Comparison of ENCODE assay signal across 12 cellular contexts in genomic region chr2:47089083-47089464, GRCh38.
DNase-seq lines count a peak whose midpoint lies in the region; ATAC-seq and TF ChIP-seq lines count a peak whose summit lies in the region.
"Had no signal": no experiment of that assay in that cellular context is flagged by ENCODE, and none has a peak within 500 bp of the region (broad histone marks: within the 10 kb centered on the region; RNA-seq: fewer than 3 reads in every experiment).

No MANE protein-coding gene starts in this region.

- H3K4me3 ChIP-seq in SK-N-SH (ENCODE audit: low read depth in 2 of 2, low read length in 1 of 2): no peak overlapping the region
- H3K4me3 ChIP-seq: GM12878 had no signal

- intact Hi-C loops in activated CD4-positive, alpha-beta memory T cell treated with anti-CD3 and anti-CD28 coated beads for 36 hours (cut with micrococcal nuclease): no loop called here

- TF ChIP-seq CTCF in SK-N-SH (IDR thresholded peaks at IDR 0.05) (no peak), nephron (IDR thresholded peaks at IDR 0.05; ENCODE audit: unreplicated experiment in 3 of 3) (no peak)

- no peaks in the 10 kb centered on the region for H3K9me3 Mint-ChIP-seq in nephron
- H3K9me3 Mint-ChIP-seq in activated T-cell treated with anti-CD3 and anti-CD28 coated beads, Interleukin-2, amount 50 U/mL, for 4 hours: no peaks in the 10 kb centered on the region
- no peaks in the 10 kb centered on the region for H3K9me3 Mint-ChIP-seq in activated CD4-positive, alpha-beta memory T cell treated with anti-CD3 and anti-CD28 coated beads for 36 hours
- H3K9me3 Mint-ChIP-seq: memory B cell had no signal

- peaks cover 18 to 85% of the 10 kb centered on the region in 2 experiments for H3K4me1 ChIP-seq in SK-N-SH (ENCODE audit: control insufficient read depth in 1 of 2, insufficient read depth in 2 of 2, low read depth in 1 of 2, low read length in 1 of 2)

- 49% methylated on average over 6 of the region's 6 CpGs for WGBS in SK-N-SH (ENCODE audit: low lambda C conversion rate)

- no peak for TF ChIP-seq RAD21 in SK-N-SH (IDR thresholded peaks at IDR 0.05; ENCODE audit: low read length)

- CTCF ChIA-PET in SK-N-SH (lab: Yijun Ruan, JAX): interaction anchor here (0.9 to 4.5 kb wide), 30 partner anchors 10 to 233 kb away, joined by 3 to 33 read pairs (median 8); partner anchors contain the start of gene STPG4
- CTCF ChIA-PET in activated CD4-positive, alpha-beta memory T cell treated with anti-CD3 and anti-CD28 coated beads for 36 hours (lab: Charles Lee): no interaction called here

- POLR2A ChIA-PET in SK-N-SH (lab: Yijun Ruan, JAX): interaction anchor here (0.7 to 4.7 kb wide), 21 partner anchors 10 to 256 kb away, joined by 3 to 63 read pairs (median 6); no protein-coding TSS in a partner anchor
- POLR2A ChIA-PET in activated CD4-positive, alpha-beta memory T cell treated with anti-CD3 and anti-CD28 coated beads for 36 hours (lab: Charles Lee): no interaction called here

- H3K9ac ChIP-seq in SK-N-SH: peak overlapping the region; percentile 51; the same call in 1 of the 2 replicates

- peak overlapping the region; percentile 78 for H2AFZ ChIP-seq in SK-N-SH (ENCODE audit: low read depth)

- peaks cover 8% of the 10 kb centered on the region for H3F3A ChIP-seq in SK-N-SH (replicated peaks; ENCODE audit: insufficient read depth)

- H3K4me1 Mint-ChIP-seq in nephron: peaks cover 72% of the 10 kb centered on the region
- peaks cover 10% of the 10 kb centered on the region for H3K4me1 Mint-ChIP-seq in activated T-cell treated with anti-CD3 and anti-CD28 coated beads, Interleukin-2, amount 50 U/mL, for 4 hours (ENCODE audit: low read depth)
- no peaks in the 10 kb centered on the region for H3K4me1 Mint-ChIP-seq in activated CD4-positive, alpha-beta memory T cell treated with anti-CD3 and anti-CD28 coated beads for 36 hours (ENCODE audit: low read depth)

- no peak for TF ChIP-seq EP300 in SK-N-SH (IDR thresholded peaks at IDR 0.05; ENCODE audit: borderline replicate concordance in 1 of 2, low read depth in 1 of 2, low read length in 1 of 2)

- H3K36me3 ChIP-seq in SK-N-SH (replicated peaks in 1 of 2; ENCODE audit: control insufficient read depth in 1 of 2, insufficient read depth in 2 of 2, low read length in 1 of 2): no peaks in the 10 kb centered on the region

- H3K27me3 ChIP-seq in SK-N-SH (ENCODE audit: insufficient read depth): no peaks in the 10 kb centered on the region

- H3K9me2 ChIP-seq in SK-N-SH: no peaks in the 10 kb centered on the region

- no peaks in the 10 kb centered on the region for H3K36me3 Mint-ChIP-seq in nephron (ENCODE audit: low read depth)
- no peaks in the 10 kb centered on the region for H3K36me3 Mint-ChIP-seq in activated T-cell treated with anti-CD3 and anti-CD28 coated beads, Interleukin-2, amount 50 U/mL, for 4 hours (ENCODE audit: insufficient read depth)
- H3K36me3 Mint-ChIP-seq in activated CD4-positive, alpha-beta memory T cell treated with anti-CD3 and anti-CD28 coated beads for 36 hours: no peaks in the 10 kb centered on the region
- H3K36me3 Mint-ChIP-seq: memory B cell had no signal

- H3K27ac ChIP-seq in SK-N-SH (ENCODE audit: low read depth in 2 of 2, low read length in 1 of 2): peak overlapping the region; percentile 77 to 100

- H3K27ac Mint-ChIP-seq in nephron: peak overlapping the region; percentile 44 to 95 (median 80)
- H3K27ac Mint-ChIP-seq in activated CD4-positive, alpha-beta memory T cell treated with anti-CD3 and anti-CD28 coated beads for 36 hours: no peak overlapping the region
- H3K27ac Mint-ChIP-seq: memory B cell had no signal

- no peak for ATAC-seq in GM19324 (IDR thresholded peaks at IDR 0.05; ENCODE audit: low FRiP score, unreplicated experiment)
- no peak for ATAC-seq in activated T-cell treated with anti-CD3 and anti-CD28 coated beads, Interleukin-2, amount 50 U/mL, for 4 hours

- H3K9me3 ChIP-seq in SK-N-SH: no peaks in the 10 kb centered on the region

- no peaks in the 10 kb centered on the region for H4K20me1 ChIP-seq in SK-N-SH (ENCODE audit: insufficient read depth)

- H3K4me3 Mint-ChIP-seq in nephron: no peak overlapping the region
- H3K4me3 Mint-ChIP-seq in activated T-cell treated with anti-CD3 and anti-CD28 coated beads, Interleukin-2, amount 50 U/mL, for 4 hours: no peak overlapping the region
- no peak overlapping the region for H3K4me3 Mint-ChIP-seq in activated CD4-positive, alpha-beta memory T cell treated with anti-CD3 and anti-CD28 coated beads for 36 hours
- H3K4me3 Mint-ChIP-seq: memory B cell had no signal

- peak overlapping the region; percentile 31; the same call in 1 of the 2 replicates for H3K4me2 ChIP-seq in SK-N-SH

- H3K79me2 ChIP-seq in SK-N-SH (ENCODE audit: insufficient read depth): no peaks in the 10 kb centered on the region

- DNase-seq in ELF-1 (ENCODE audit: low read depth, low spot score) (peak; percentile 62), SK-N-SH (peak; percentile 38), fibroblast of peridontal ligament (ENCODE audit: extremely low read depth) (peak; percentile 35), NCI-H1694 (lab: John Stamatoyannopoulos, UW) (no peak)
- DNase-seq in activated T-cell treated with anti-CD3 and anti-CD28 coated beads, Interleukin-2, amount 50 U/mL, for 4 hours: no peak
- no peak for DNase-seq in activated CD4-positive, alpha-beta memory T cell treated with anti-CD3 and anti-CD28 coated beads for 36 hours
- DNase-seq: anterior cingulate cortex, SW 1271 had no signal

- no peaks in the 10 kb centered on the region for H3K27me3 Mint-ChIP-seq in nephron (ENCODE audit: low read depth)
- H3K27me3 Mint-ChIP-seq in activated T-cell treated with anti-CD3 and anti-CD28 coated beads, Interleukin-2, amount 50 U/mL, for 4 hours (ENCODE audit: low read depth): no peaks in the 10 kb centered on the region
- H3K27me3 Mint-ChIP-seq in activated CD4-positive, alpha-beta memory T cell treated with anti-CD3 and anti-CD28 coated beads for 36 hours: peaks cover 1% of the 10 kb centered on the region

TF ChIP-seq in SK-N-SH, 30 proteins besides CTCF, POLR2A, EP300 and RAD21:
- TF ChIP-seq MAX (IDR thresholded peaks at IDR 0.05; ENCODE audit: low read depth): 0 out of 2 replicates have a peak, but pooled peaks have one; percentile 0
- TF ChIP-seq GATA2 (CRISPR knock-in tag; IDR thresholded peaks at IDR 0.05): no peak

Comparison
In these comparisons a context has a peak if more than half of its experiments do, and no peak if none do; other contexts are left out.
1. DNase-seq: peak in ELF-1 (single experiment), SK-N-SH (single experiment) and fibroblast of peridontal ligament (single experiment); none in activated T-cell treated with anti-CD3 and anti-CD28 coated beads, Interleukin-2, amount 50 U/mL, for 4 hours (single experiment), NCI-H1694 (single experiment) and activated CD4-positive, alpha-beta memory T cell treated with anti-CD3 and anti-CD28 coated beads for 36 hours (single experiment).